Comparison of ENCODE assay signal across 30 cellular contexts in genomic region chr4:94221930-94222329, GRCh38.
"Had no signal": no experiment of that assay in that cellular context is flagged by ENCODE, and none has a peak within 500 bp of the region (broad histone marks: within the 10 kb centered on the region; RNA-seq: fewer than 3 reads in every experiment).

No MANE protein-coding gene starts in this region.

- H3K27ac ChIP-seq: breast epithelium, colonic mucosa, KMS-11, SJCRH30 had no signal

- H3K4me3 Mint-ChIP-seq: activated B cell treated with CpG ODN at 0.5 μM for 24 hours; activated CD4-positive, alpha-beta memory T cell treated with anti-CD3 and anti-CD28 coated beads, Interleukin-2, amount 10 ng/mL, durations not matched to agents 7 days and 5 days; activated naive CD4-positive, alpha-beta T cell treated with anti-CD3 and anti-CD28 coated beads, Interleukin-2, amount 10 ng/mL, durations not matched to agents 7 days and 5 days; activated naive CD8-positive, alpha-beta T cell treated with anti-CD3 and anti-CD28 coated beads, Interleukin-2, amount 10 ng/mL, durations not matched to agents 7 days and 5 days; activated T-cell treated with anti-CD3 and anti-CD28 coated beads, Interleukin-2, amount 50 U/mL, for 24 hours had no signal

- H3K9me3 ChIP-seq: breast epithelium, colonic mucosa, MG63, SJCRH30, SK-N-SH had no signal

- H3K36me3 ChIP-seq: colonic mucosa had no signal

- H3K27me3 Mint-ChIP-seq: activated B cell treated with CpG ODN at 0.5 μM for 24 hours; activated CD4-positive, alpha-beta memory T cell treated with anti-CD3 and anti-CD28 coated beads, Interleukin-2, amount 10 ng/mL, durations not matched to agents 7 days and 5 days; activated naive CD4-positive, alpha-beta T cell treated with anti-CD3 and anti-CD28 coated beads, Interleukin-2, amount 10 ng/mL, durations not matched to agents 7 days and 5 days; activated naive CD8-positive, alpha-beta T cell treated with anti-CD3 and anti-CD28 coated beads, Interleukin-2, amount 10 ng/mL, durations not matched to agents 7 days and 5 days; activated T-cell treated with anti-CD3 and anti-CD28 coated beads, Interleukin-2, amount 50 U/mL, for 24 hours had no signal

- H3K9me3 Mint-ChIP-seq: activated B cell treated with CpG ODN at 0.5 μM for 24 hours; activated CD4-positive, alpha-beta memory T cell treated with anti-CD3 and anti-CD28 coated beads, Interleukin-2, amount 10 ng/mL, durations not matched to agents 7 days and 5 days; activated naive CD4-positive, alpha-beta T cell treated with anti-CD3 and anti-CD28 coated beads, Interleukin-2, amount 10 ng/mL, durations not matched to agents 7 days and 5 days; activated naive CD8-positive, alpha-beta T cell treated with anti-CD3 and anti-CD28 coated beads, Interleukin-2, amount 10 ng/mL, durations not matched to agents 7 days and 5 days; activated T-cell treated with anti-CD3 and anti-CD28 coated beads, Interleukin-2, amount 50 U/mL, for 24 hours; activated T-helper 2 cell treated with anti-CD3 and anti-CD28 coated beads, Interferon-gamma antibody, Interleukin-2, Interleukin-4, amounts not matched to agents 10 μg/mL and 5 μg/mL and 100 μg/mL, durations not matched to agents 14 hours and 24 hours and 36 hours had no signal

- H3K4me2 ChIP-seq: KMS-11, SK-N-SH had no signal

- H3K27me3 ChIP-seq: breast epithelium, colonic mucosa, MG63, SJCRH30 had no signal

- H3K27ac Mint-ChIP-seq: activated B cell treated with CpG ODN at 0.5 μM for 24 hours; activated CD4-positive, alpha-beta memory T cell treated with anti-CD3 and anti-CD28 coated beads, Interleukin-2, amount 10 ng/mL, durations not matched to agents 7 days and 5 days; activated naive CD4-positive, alpha-beta T cell treated with anti-CD3 and anti-CD28 coated beads, Interleukin-2, amount 10 ng/mL, durations not matched to agents 7 days and 5 days; activated naive CD8-positive, alpha-beta T cell treated with anti-CD3 and anti-CD28 coated beads, Interleukin-2, amount 10 ng/mL, durations not matched to agents 7 days and 5 days; activated T-cell treated with anti-CD3 and anti-CD28 coated beads, Interleukin-2, amount 50 U/mL, for 24 hours; activated T-helper 2 cell treated with anti-CD3 and anti-CD28 coated beads, Interferon-gamma antibody, Interleukin-2, Interleukin-4, amounts not matched to agents 10 μg/mL and 5 μg/mL and 100 μg/mL, durations not matched to agents 14 hours and 24 hours and 36 hours had no signal

- H3K9me2 ChIP-seq: SK-N-SH had no signal

- H3K4me3 ChIP-seq: breast epithelium, colonic mucosa, MG63, SJCRH30 had no signal

- H3K9ac ChIP-seq: KMS-11, SK-N-SH had no signal

- ATAC-seq: Panc1, Right ventricle myocardium inferior had no signal

- DNase-seq: activated B cell treated with CpG ODN at 0.5 μM for 24 hours; activated CD4-positive, alpha-beta memory T cell treated with anti-CD3 and anti-CD28 coated beads, Interleukin-2, amount 10 ng/mL, durations not matched to agents 7 days and 5 days; activated CD4-positive, alpha-beta T cell treated with anti-CD3 and anti-CD28 coated beads, Interleukin-2, amount 50 U/mL, for 1 hour; activated CD8-positive, alpha-beta memory T cell treated with anti-CD3 and anti-CD28 coated beads, Interleukin-2, amount 50 U/mL, for 48 hours; activated gamma-delta T cell treated with Interleukin-2 at 50 U/mL for 16 hours; activated naive CD4-positive, alpha-beta T cell treated with anti-CD3 and anti-CD28 coated beads, Interleukin-2, amount 10 ng/mL, durations not matched to agents 7 days and 5 days; activated naive CD8-positive, alpha-beta T cell treated with anti-CD3 and anti-CD28 coated beads, Interleukin-2, amount 10 ng/mL, durations not matched to agents 7 days and 5 days; activated T-cell treated with anti-CD3 and anti-CD28 coated beads, Interleukin-2, amount 50 U/mL, for 24 hours; aorta; caudate nucleus; colonic mucosa; MG63; MV-4-11; NCI-H1105; NCI-H1436; NCI-H1694 treated with DMSO at 0.1 percent for 48 hours; NCI-H2029 treated with DMSO at 0.1 percent for 48 hours; NCI-H345; NCI-H510A; NCI-H526 treated with DMSO at 0.1 percent for 48 hours; NCI-H82; RPMI8226; SJCRH30; SK-N-SH; T-helper 1 cell had no signal

- H3K4me1 ChIP-seq: breast epithelium, colonic mucosa, SJCRH30 had no signal
